22 cellular contexts compared by ENCODE assay signal in genomic region chr15:25091421-25092158, GRCh38.
"Had no signal": no experiment of that assay in that cellular context is flagged by ENCODE, and none has a peak within 500 bp of the region (broad histone marks: within the 10 kb centered on the region; RNA-seq: fewer than 3 reads in every experiment).

No MANE protein-coding gene starts in this region.

- H3K27me3 ChIP-seq: heart right ventricle, left lung, right lobe of liver had no signal

- ATAC-seq: activated naive CD8-positive, alpha-beta T cell treated with anti-CD3 and anti-CD28 coated beads, Interleukin-2, amount 50 U/mL, for 24 hours; heart right ventricle; left lung; mucosa of descending colon; right lobe of liver; stimulated activated effector memory CD8-positive, alpha-beta T cell treated with anti-CD3 and anti-CD28 coated beads, Interleukin-12 subunit alpha, Interleukin-12 subunit beta, amount 100 ng/mL, for 72 hours had no signal

- FAIRE-seq: bronchial epithelial cell, colon had no signal

- H3K27ac ChIP-seq: heart right ventricle, left lung, right lobe of liver, skin epidermis had no signal

- DNase-seq: activated CD4-positive, alpha-beta memory T cell treated with anti-CD3 and anti-CD28 coated beads, Interleukin-2, amount 10 ng/mL, durations not matched to agents 7 days and 5 days; activated CD4-positive, alpha-beta T cell treated with anti-CD3 and anti-CD28 coated beads for 1 hour; activated CD4-positive, alpha-beta T cell treated with anti-CD3 and anti-CD28 coated beads, Interleukin-2, amount 10 ng/mL, durations not matched to agents 7 days and 5 days; activated naive CD8-positive, alpha-beta T cell treated with anti-CD3 and anti-CD28 coated beads, Interleukin-2, amount 50 U/mL, for 24 hours; activated T-cell treated with anti-CD3 and anti-CD28 coated beads, Interleukin-2, amount 50 U/mL, for 48 hours; amygdala; effector memory CD4-positive, alpha-beta T cell; foreskin fibroblast; heart right ventricle; kidney glomerular epithelial cell; left lung; mesendoderm; mucosa of descending colon; stimulated activated CD4-positive, alpha-beta T cell treated with anti-CD3 and anti-CD28 coated beads, Interleukin-4, amount 100 ng/mL, for 24 hours; substantia nigra; T-helper 2 cell had no signal

- H3K4me3 ChIP-seq: heart right ventricle, left lung, lung, mucosa of descending colon, right lobe of liver, skin epidermis had no signal

- H3K4me1 ChIP-seq: left lung, right lobe of liver had no signal
